ENCODE assay signal across 8 cellular contexts in the genomic region with DNA sequence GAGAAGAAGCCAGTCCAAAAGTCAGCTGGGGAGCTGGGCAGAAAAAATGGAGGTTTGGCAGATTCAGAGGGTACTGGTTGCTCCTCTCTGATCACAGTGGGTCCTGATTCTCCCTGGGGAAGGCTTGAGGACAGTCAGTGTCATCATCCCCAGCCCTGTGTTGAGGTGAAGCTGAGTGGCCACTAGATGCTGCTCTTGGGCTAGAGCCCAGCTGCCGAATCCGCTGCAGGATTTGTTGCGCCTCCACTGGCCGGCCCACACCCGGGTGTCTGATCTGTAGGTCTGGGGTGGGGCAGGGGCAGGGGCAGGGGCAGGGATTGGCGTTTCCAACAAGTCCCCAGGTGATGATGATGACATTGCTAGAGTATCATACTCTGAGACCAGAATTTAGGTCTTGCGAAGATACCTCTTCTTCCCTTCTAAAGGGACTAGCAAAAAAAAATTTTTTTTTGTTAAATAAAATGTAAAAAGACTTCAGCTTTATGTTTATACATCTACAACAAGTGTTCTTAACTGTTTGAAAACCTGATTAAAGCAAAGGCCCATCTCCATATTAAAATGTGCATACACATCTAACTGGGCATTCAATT.
DNase-seq lines count a peak whose midpoint lies in the region; ATAC-seq and TF ChIP-seq lines count a peak whose summit lies in the region.

No MANE protein-coding gene starts in this region.

- peaks cover 23% of the 10 kb centered on the region; the same call in 1 of the 2 replicates for H3K36me3 ChIP-seq in DOHH2 (ENCODE audit: control insufficient read depth, low read length)

- no peaks in the 10 kb centered on the region for H3K4me1 ChIP-seq in DOHH2 (ENCODE audit: control insufficient read depth, low read length)

- H3K4me3 ChIP-seq in DOHH2 (ENCODE audit: low read length): no peak overlapping the region
- H3K4me3 ChIP-seq in fibroblast of villous mesenchyme (ENCODE audit: low read depth, low read length): no peak overlapping the region

- no peak overlapping the region for H3K27ac ChIP-seq in DOHH2 (ENCODE audit: low read depth, low read length)

- ATAC-seq in HG03442 (IDR thresholded peaks at IDR 0.05; ENCODE audit: unreplicated experiment): no peak
- no peak for ATAC-seq in HG02571 (IDR thresholded peaks at IDR 0.05; ENCODE audit: unreplicated experiment)

- H3K9me2 ChIP-seq in DOHH2 (replicated peaks; ENCODE audit: control insufficient read depth, low read length): no peaks in the 10 kb centered on the region

- no peaks in the 10 kb centered on the region for H3K79me2 ChIP-seq in DOHH2 (ENCODE audit: control insufficient read depth, low read length)

- peak; percentile 30 for TF ChIP-seq CTCF in DOHH2 (IDR thresholded peaks at IDR 0.05; ENCODE audit: low read depth, low read length, poor library complexity, severe bottlenecking)
- peak; percentile 92 for TF ChIP-seq CTCF in fibroblast of villous mesenchyme (IDR thresholded peaks at IDR 0.05; ENCODE audit: insufficient read depth, low read depth, low read length)

- TF ChIP-seq RAD21 in Ishikawa (IDR thresholded peaks at IDR 0.05; ENCODE audit: low read depth): peak; percentile 92

- H3K4me2 ChIP-seq in DOHH2 (ENCODE audit: low read length): no peak overlapping the region

- no peaks in the 10 kb centered on the region for H3F3A ChIP-seq in DOHH2 (ENCODE audit: control insufficient read depth, insufficient read depth)

- DNase-seq in SW480 (ENCODE audit: low spot score) (peak; percentile 64), fibroblast of villous mesenchyme (ENCODE audit: low read depth) (peak; percentile 72), pons (ENCODE audit: low spot score) (peak; percentile 57), foreskin melanocyte (no peak)

- no peaks in the 10 kb centered on the region for H3K9me3 ChIP-seq in DOHH2 (ENCODE audit: control insufficient read depth, insufficient read depth, low read length)

- no peaks in the 10 kb centered on the region for H4K20me1 ChIP-seq in DOHH2 (ENCODE audit: control insufficient read depth, insufficient read depth, low read depth, low read length)

- no peaks in the 10 kb centered on the region for H3K27me3 ChIP-seq in DOHH2 (ENCODE audit: control insufficient read depth, low read length)

- no peak for TF ChIP-seq EP300 in Ishikawa (IDR thresholded peaks at IDR 0.05; ENCODE audit: borderline replicate concordance)

TF ChIP-seq in Ishikawa, 13 proteins besides CTCF, POLR2A, EP300 and RAD21:
- TF ChIP-seq, protein P1, sequence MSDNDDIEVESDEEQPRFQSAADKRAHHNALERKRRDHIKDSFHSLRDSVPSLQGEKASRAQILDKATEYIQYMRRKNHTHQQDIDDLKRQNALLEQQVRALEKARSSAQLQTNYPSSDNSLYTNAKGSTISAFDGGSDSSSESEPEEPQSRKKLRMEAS (IDR thresholded peaks at IDR 0.05): no peak
- no peak for TF ChIP-seq YY1 (IDR thresholded peaks at IDR 0.05; ENCODE audit: low read depth)
- TF ChIP-seq TAF1 (IDR thresholded peaks at IDR 0.05; ENCODE audit: low read depth): no peak
- TF ChIP-seq CEBPB (IDR thresholded peaks at IDR 0.05): no peak
- TF ChIP-seq, protein P2, sequence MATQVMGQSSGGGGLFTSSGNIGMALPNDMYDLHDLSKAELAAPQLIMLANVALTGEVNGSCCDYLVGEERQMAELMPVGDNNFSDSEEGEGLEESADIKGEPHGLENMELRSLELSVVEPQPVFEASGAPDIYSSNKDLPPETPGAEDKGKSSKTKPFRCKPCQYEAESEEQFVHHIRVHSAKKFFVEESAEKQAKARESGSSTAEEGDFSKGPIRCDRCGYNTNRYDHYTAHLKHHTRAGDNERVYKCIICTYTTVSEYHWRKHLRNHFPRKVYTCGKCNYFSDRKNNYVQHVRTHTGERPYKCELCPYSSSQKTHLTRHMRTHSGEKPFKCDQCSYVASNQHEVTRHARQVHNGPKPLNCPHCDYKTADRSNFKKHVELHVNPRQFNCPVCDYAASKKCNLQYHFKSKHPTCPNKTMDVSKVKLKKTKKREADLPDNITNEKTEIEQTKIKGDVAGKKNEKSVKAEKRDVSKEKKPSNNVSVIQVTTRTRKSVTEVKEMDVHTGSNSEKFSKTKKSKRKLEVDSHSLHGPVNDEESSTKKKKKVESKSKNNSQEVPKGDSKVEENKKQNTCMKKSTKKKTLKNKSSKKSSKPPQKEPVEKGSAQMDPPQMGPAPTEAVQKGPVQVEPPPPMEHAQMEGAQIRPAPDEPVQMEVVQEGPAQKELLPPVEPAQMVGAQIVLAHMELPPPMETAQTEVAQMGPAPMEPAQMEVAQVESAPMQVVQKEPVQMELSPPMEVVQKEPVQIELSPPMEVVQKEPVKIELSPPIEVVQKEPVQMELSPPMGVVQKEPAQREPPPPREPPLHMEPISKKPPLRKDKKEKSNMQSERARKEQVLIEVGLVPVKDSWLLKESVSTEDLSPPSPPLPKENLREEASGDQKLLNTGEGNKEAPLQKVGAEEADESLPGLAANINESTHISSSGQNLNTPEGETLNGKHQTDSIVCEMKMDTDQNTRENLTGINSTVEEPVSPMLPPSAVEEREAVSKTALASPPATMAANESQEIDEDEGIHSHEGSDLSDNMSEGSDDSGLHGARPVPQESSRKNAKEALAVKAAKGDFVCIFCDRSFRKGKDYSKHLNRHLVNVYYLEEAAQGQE (IDR thresholded peaks at IDR 0.05; ENCODE audit: low read depth): no peak
- TF ChIP-seq NFIC (IDR thresholded peaks at IDR 0.05): no peak
- TF ChIP-seq ZBTB7A (IDR thresholded peaks at IDR 0.05; ENCODE audit: low read depth): no peak
- no peak for TF ChIP-seq EGR1 (IDR thresholded peaks at IDR 0.05)
- TF ChIP-seq CREB1 (IDR thresholded peaks at IDR 0.05; ENCODE audit: low read depth): no peak
- TF ChIP-seq TEAD4 (IDR thresholded peaks at IDR 0.05): no peak
- no peak for TF ChIP-seq TCF12 (IDR thresholded peaks at IDR 0.05; ENCODE audit: low read depth)
- no peak for TF ChIP-seq FOXM1 (IDR thresholded peaks at IDR 0.05; ENCODE audit: borderline replicate concordance, low read depth)
- TF ChIP-seq, protein P3, sequence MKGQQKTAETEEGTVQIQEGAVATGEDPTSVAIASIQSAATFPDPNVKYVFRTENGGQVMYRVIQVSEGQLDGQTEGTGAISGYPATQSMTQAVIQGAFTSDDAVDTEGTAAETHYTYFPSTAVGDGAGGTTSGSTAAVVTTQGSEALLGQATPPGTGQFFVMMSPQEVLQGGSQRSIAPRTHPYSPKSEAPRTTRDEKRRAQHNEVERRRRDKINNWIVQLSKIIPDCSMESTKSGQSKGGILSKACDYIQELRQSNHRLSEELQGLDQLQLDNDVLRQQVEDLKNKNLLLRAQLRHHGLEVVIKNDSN (IDR thresholded peaks at IDR 0.05): no peak
